In the genomic region with DNA sequence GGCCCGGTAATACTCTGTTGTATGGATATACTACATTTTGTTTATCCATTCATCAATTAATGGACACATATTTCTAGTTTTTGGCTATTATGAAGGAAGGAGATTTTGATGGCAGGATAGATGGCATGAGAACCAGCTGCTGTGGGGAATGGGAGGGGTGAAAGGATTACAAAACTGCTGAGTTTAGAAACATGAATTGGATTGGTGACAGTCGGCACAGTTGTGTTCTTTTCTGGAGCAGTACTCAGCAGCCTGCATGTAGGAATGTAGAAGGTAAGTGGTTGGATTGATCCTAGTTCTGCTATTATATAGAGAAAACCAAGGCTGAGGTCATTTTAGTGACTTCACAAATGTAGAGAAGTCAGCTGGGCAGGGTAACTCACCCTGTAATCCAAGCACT, we compare ENCODE assay signal across 26 cellular contexts.
"Had no signal": no experiment of that assay in that cellular context is flagged by ENCODE, and none has a peak within 500 bp of the region (broad histone marks: within the 10 kb centered on the region; RNA-seq: fewer than 3 reads in every experiment).

No MANE protein-coding gene starts in this region.

- H3K4me3 Mint-ChIP-seq: naive thymus-derived CD4-positive, alpha-beta T cell; natural killer cell treated with Interleukin-12 subunit alpha and Interleukin-12 subunit beta and Interleukin-15 and Interleukin-18, amount 100 ng/mL, for 72 hours; stimulated activated memory B cell treated with anti-CD40 and anti-IgM and Interleukin-4, amounts not matched to agents 10 μg/mL and 1 μg/mL and 100 μg/mL, for 72 hours had no signal

- H3K9me3 Mint-ChIP-seq: naive thymus-derived CD4-positive, alpha-beta T cell; natural killer cell treated with Interleukin-12 subunit alpha and Interleukin-12 subunit beta and Interleukin-15 and Interleukin-18, amount 100 ng/mL, for 72 hours; stimulated activated memory B cell treated with anti-CD40 and anti-IgM and Interleukin-4, amounts not matched to agents 10 μg/mL and 1 μg/mL and 100 μg/mL, for 72 hours had no signal

- H3K27me3 Mint-ChIP-seq: naive thymus-derived CD4-positive, alpha-beta T cell; natural killer cell treated with Interleukin-12 subunit alpha and Interleukin-12 subunit beta and Interleukin-15 and Interleukin-18, amount 100 ng/mL, for 72 hours; stimulated activated memory B cell treated with anti-CD40 and anti-IgM and Interleukin-4, amounts not matched to agents 10 μg/mL and 1 μg/mL and 100 μg/mL, for 72 hours had no signal

- DNase-seq: hippocampal formation; kidney glomerular epithelial cell; left cardiac atrium; left lung; lower lobe of right lung; mammary epithelial cell; mesenchymal stem cell; naive thymus-derived CD4-positive, alpha-beta T cell; ovary; retina; right cardiac atrium; small intestine; stimulated activated CD4-positive, alpha-beta T cell treated with anti-CD3 and anti-CD28 coated beads, Interleukin-1b, Interleukin-23, amount 100 ng/mL, for 48 hours; stimulated activated CD4-positive, alpha-beta T cell treated with anti-CD3 and anti-CD28 coated beads, Interleukin-2, amount 100 ng/mL, for 48 hours; stimulated activated CD4-positive, alpha-beta T cell treated with anti-CD3 and anti-CD28 coated beads, Interleukin-4, amount 100 ng/mL, for 4 hours; stimulated activated CD8-positive, alpha-beta memory T cell treated with anti-CD3 and anti-CD28 coated beads, Interleukin-4, amount 100 ng/mL, for 48 hours; stimulated activated naive CD4-positive, alpha-beta T cell treated with Interleukin-2 at 50 U/mL for 16 hours; tibial artery; trophoblast cell; upper lobe of right lung had no signal

- H3K27ac Mint-ChIP-seq: naive thymus-derived CD4-positive, alpha-beta T cell; stimulated activated memory B cell treated with anti-CD40 and anti-IgM and Interleukin-4, amounts not matched to agents 10 μg/mL and 1 μg/mL and 100 μg/mL, for 72 hours had no signal

- ATAC-seq: left lung; lower lobe of right lung; naive thymus-derived CD4-positive, alpha-beta T cell; natural killer cell treated with Interleukin-12 subunit alpha and Interleukin-12 subunit beta and Interleukin-15 and Interleukin-18, amount 100 ng/mL, for 72 hours; right cardiac atrium; sciatic nerve; stimulated activated memory B cell treated with anti-CD40 and anti-IgM and Interleukin-4, amounts not matched to agents 10 μg/mL and 1 μg/mL and 100 μg/mL, for 72 hours; upper lobe of right lung had no signal

- H3K27ac ChIP-seq: left lung, lower lobe of right lung, ovary, prostate gland, suprapubic skin, thoracic aorta, tibial artery, upper lobe of right lung had no signal
